ENCODE assay signal across 11 cellular contexts in the genomic region with DNA sequence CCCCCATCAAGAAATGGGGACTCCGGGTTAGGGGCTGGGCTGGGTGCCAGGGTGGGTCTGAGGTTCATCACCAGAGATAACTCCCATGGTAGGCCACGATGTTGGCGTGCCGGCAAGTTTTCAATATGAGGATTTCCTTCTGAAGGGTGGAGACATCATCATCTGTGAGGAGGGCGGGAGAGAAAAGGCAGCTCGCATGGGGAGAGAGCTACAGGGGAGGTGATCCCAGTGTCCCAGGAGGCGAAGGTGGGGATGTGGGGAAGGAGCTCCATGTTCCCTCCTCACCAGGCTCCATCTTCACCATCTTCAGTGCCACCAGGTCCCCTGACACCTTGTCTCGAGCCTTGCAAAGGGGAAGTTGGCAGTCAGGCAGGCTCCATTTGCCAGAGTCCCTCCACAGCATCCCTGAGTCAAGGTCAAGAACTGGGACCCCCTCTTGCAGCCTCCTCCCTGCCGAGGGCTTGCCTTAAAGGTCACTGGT. TPM values are rescaled to one million over a fixed set of nuclear protein-coding genes. Genes with fewer than 3 reads are reported as not detected.
A peak's percentile ranks its signal among the peaks of the same experiment; 100 is the strongest.
DNase-seq lines count a peak whose midpoint lies in the region; ATAC-seq, FAIRE-seq and TF ChIP-seq lines count a peak whose summit lies in the region.
"Had no signal": no experiment of that assay in that cellular context is flagged by ENCODE, and none has a peak within 500 bp of the region (broad histone marks: within the 10 kb centered on the region; RNA-seq: fewer than 3 reads in every experiment).

No MANE protein-coding gene starts in this region.

- peaks cover 16 to 33% (median 20%) of the 10 kb centered on the region in 4 donors for H3K4me1 ChIP-seq in stomach
- H3K4me1 ChIP-seq in body of pancreas: peaks cover 17% of the 10 kb centered on the region

- peak; percentile 31 for DNase-seq in NK-92 treated with Interleukin-12 subunit alpha and Interleukin-12 subunit beta, amount 100 ng/mL, for 24 hours (lab: John Stamatoyannopoulos, UW)
- DNase-seq in NK-92 (lab: John Stamatoyannopoulos, UW; ENCODE audit: unreplicated experiment) (no peak), glutamatergic neuron (no peak), stomach (no peak), body of pancreas (no peak), GM19239 (ENCODE audit: insufficient read length, low spot score) (no peak)
- peak; percentile 29 to 49 for DNase-seq in activated CD4-positive, alpha-beta T cell treated with anti-CD3 and anti-CD28 coated beads, Interleukin-2, amount 50 U/mL, for 48 hours
- DNase-seq: 8988T, foreskin fibroblast had no signal

- H3K36me3 ChIP-seq in stomach (peaks cover 20 to 24% (median 22%) of the 10 kb centered on the region in 4 donors), body of pancreas (replicated peaks in 1 of 2; ENCODE audit: insufficient read depth in 1 of 2, low read depth in 2 of 2) (peaks cover 0 to 3% of the 10 kb centered on the region in 2 donors)

- intact Hi-C loops in stomach (cut with DNase I; ENCODE audit: low total_unique reads) (loop anchor here (10.0 kb wide), 1 partner anchor 233 kb away; the partner anchor contains the start of genes GGN and SPRED3), body of pancreas (cut with DNase I) (loop anchor here (10.0 kb wide), 1 partner anchor 223 kb away; no protein-coding TSS in a partner anchor)

- no peak overlapping the region for H3K27ac Mint-ChIP-seq in glutamatergic neuron (ENCODE audit: unreplicated experiment)

- ATAC-seq in body of pancreas (no peak), GM19455 (IDR thresholded peaks at IDR 0.05; ENCODE audit: unreplicated experiment) (no peak)

- H3K27ac ChIP-seq in stomach: peak overlapping the region in 3 of 5 donors; percentile 19 to 92 (median 56)
- H3K27ac ChIP-seq in body of pancreas: no peak overlapping the region

- TF ChIP-seq POLR2A in stomach (IDR thresholded peaks at IDR 0.05) (no peak), body of pancreas (IDR thresholded peaks at IDR 0.05) (no peak)

- peaks cover 8% of the 10 kb centered on the region for H3K9me3 Mint-ChIP-seq in glutamatergic neuron (ENCODE audit: unreplicated experiment)
- H3K9me3 Mint-ChIP-seq: WTC11 had no signal

- H3K27me3 Mint-ChIP-seq in glutamatergic neuron (ENCODE audit: unreplicated experiment): peaks cover 12% of the 10 kb centered on the region

- peak overlapping the region; percentile 43 for H3K4me3 Mint-ChIP-seq in glutamatergic neuron (ENCODE audit: unreplicated experiment)

- TF ChIP-seq CTCF in glutamatergic neuron (IDR thresholded peaks at IDR 0.05; ENCODE audit: partially characterized antibody, unreplicated experiment) (no peak), stomach (IDR thresholded peaks at IDR 0.05) (no peak), body of pancreas (IDR thresholded peaks at IDR 0.05) (no peak)

- no peak for FAIRE-seq in GM19239 (lab: Jason Lieb, UNC)

- WGBS in stomach, 5 donors: 62 to 75% (median 70%) methylated on average over 9 of the region's 9 CpGs
- WGBS in body of pancreas, 2 donors: 56 to 80% methylated on average over 9 of the region's 9 CpGs

- H3K4me3 ChIP-seq in stomach: peak overlapping the region; percentile 85 to 98 (median 92)
- no peak overlapping the region for H3K4me3 ChIP-seq in body of pancreas

- no peak for TF ChIP-seq EP300 in stomach (IDR thresholded peaks at IDR 0.05)

- H3K9me3 ChIP-seq in stomach: no peaks in the 10 kb centered on the region
- no peaks in the 10 kb centered on the region for H3K9me3 ChIP-seq in body of pancreas

- no peaks in the 10 kb centered on the region for H3K36me3 Mint-ChIP-seq in glutamatergic neuron (ENCODE audit: unreplicated experiment)

- peaks cover 4% of the 10 kb centered on the region for H3K4me1 Mint-ChIP-seq in glutamatergic neuron (ENCODE audit: low read depth, unreplicated experiment)

- H3K27me3 ChIP-seq in stomach: no peaks in the 10 kb centered on the region
- no peaks in the 10 kb centered on the region for H3K27me3 ChIP-seq in body of pancreas

RNA-seq across cellular contexts. Expression of gene MAP4K1, which starts 0.4 kb away (rescaled TPM):
- total RNA-seq in glutamatergic neuron (ENCODE audit: unreplicated experiment) (6.3 TPM), stomach (10 to 100 TPM in 1 of 5 donors, 1 to 10 TPM in 3, not detected in 1; 1.2 to 12.9 (median 5.2) TPM), body of pancreas (1 to 10 TPM; 2.0 to 2.9 TPM)
- polyA plus RNA-seq in stomach: 1 to 10 TPM; 4.4 to 5.3 (median 5.0) TPM

RNA-seq across cellular contexts. Expression of gene EIF3K, which starts 1.7 kb away (rescaled TPM):
- total RNA-seq in glutamatergic neuron (ENCODE audit: unreplicated experiment): 247 TPM
- total RNA-seq in stomach: 100 to 1,000 TPM; 203 to 889 (median 283) TPM
- polyA plus RNA-seq in stomach: 100 to 1,000 TPM; 347 to 495 (median 349) TPM
- total RNA-seq in body of pancreas: 100 to 1,000 TPM; 108 to 169 TPM

RNA-seq across cellular contexts. Expression of gene ACTN4, which starts 30.1 kb away (rescaled TPM):
- total RNA-seq in glutamatergic neuron (ENCODE audit: unreplicated experiment): 975 TPM
- total RNA-seq in stomach: 100 to 1,000 TPM; 254 to 343 (median 319) TPM
- polyA plus RNA-seq in stomach: 10 to 100 TPM; 55.3 to 87.2 (median 75.0) TPM
- total RNA-seq in body of pancreas: 100 to 1,000 TPM; 143 to 148 TPM

Comparison
In these comparisons a context has a peak if more than half of its experiments do, and no peak if none do; other contexts are left out.
1. DNase-seq: peak in NK-92 treated with Interleukin-12 subunit alpha and Interleukin-12 subunit beta, amount 100 ng/mL, for 24 hours (single experiment) and activated CD4-positive, alpha-beta T cell treated with anti-CD3 and anti-CD28 coated beads, Interleukin-2, amount 50 U/mL, for 48 hours (2 of 2); none in NK-92 (single experiment), glutamatergic neuron (single experiment), stomach (single experiment), body of pancreas (0 of 4) and GM19239 (single experiment).
2. H3K27ac ChIP-seq: peak in stomach (3 of 5); none in body of pancreas (0 of 4).
3. H3K4me3 ChIP-seq: peak in stomach (4 of 4); none in body of pancreas (0 of 2).